8 cellular contexts compared by ENCODE assay signal in genomic region chr11:118930152-118930712, GRCh38. TPM values are rescaled to one million over a fixed set of nuclear protein-coding genes. Genes with fewer than 3 reads are reported as not detected.
A peak's percentile ranks its signal among the peaks of the same experiment; 100 is the strongest.
DNase-seq lines count a peak whose midpoint lies in the region; ATAC-seq, FAIRE-seq and TF ChIP-seq lines count a peak whose summit lies in the region.

No MANE protein-coding gene starts in this region.

- no peaks in the 10 kb centered on the region for H3K36me3 ChIP-seq in colonic mucosa

- peak; percentile 68 for ATAC-seq in left lobe of liver
- ATAC-seq in GM21723 (IDR thresholded peaks at IDR 0.05; ENCODE audit: unreplicated experiment): no peak

- H3K9ac ChIP-seq in colonic mucosa (ENCODE audit: low read depth in 2 of 2, low read length in 2 of 2): peak overlapping the region; percentile 70 to 91

- H3K4me3 ChIP-seq in colonic mucosa: peak overlapping the region; percentile 76

- intact Hi-C loops in colonic mucosa (cut with DNase I): loop anchor here (2.0 kb wide), 1 partner anchor 23 kb away; no protein-coding TSS in a partner anchor

- H3K9me3 ChIP-seq in colonic mucosa: no peaks in the 10 kb centered on the region

- DNase-seq in A172 (ENCODE audit: low spot score) (peak; percentile 56), GM19239 (ENCODE audit: insufficient read length, low spot score) (peak; percentile 67), NCI-H2227 treated with DMSO at 0.1 percent for 48 hours (lab: John Stamatoyannopoulos, UW) (peak; percentile 54), colonic mucosa (peak; percentile 98), left lobe of liver (ENCODE audit: low spot score) (peak; percentile 93)
- DNase-seq in activated CD4-positive, alpha-beta T cell treated with anti-CD3 and anti-CD28 coated beads for 24 hours (ENCODE audit: low read depth in 2 of 2): peak; percentile 81 to 85
- DNase-seq in stimulated activated CD4-positive, alpha-beta T cell treated with anti-CD3 and anti-CD28 coated beads, Interleukin-2, amount 100 ng/mL, for 24 hours: peak; percentile 89 to 91

- no peaks in the 10 kb centered on the region for H3K27me3 ChIP-seq in colonic mucosa

- peak overlapping the region; percentile 100 for H3K27ac ChIP-seq in colonic mucosa

- FAIRE-seq in GM19239 (lab: Jason Lieb, UNC): peak; percentile 76

- H3K4me1 ChIP-seq in colonic mucosa: peaks cover 4% of the 10 kb centered on the region

- TF ChIP-seq CTCF in colonic mucosa (IDR thresholded peaks at IDR 0.05): peak; percentile 97

RNA-seq across cellular contexts. Expression of gene BCL9L, which starts 4.5 kb away (rescaled TPM):
- 7.2 and 17.2 TPM in 2 replicates for total RNA-seq in A172 (2014; rRNA removed; shearing (Covaris generic))
- total RNA-seq in colonic mucosa: 10 to 100 TPM; 31.4 to 37.4 TPM
- total RNA-seq in left lobe of liver: 24.7 TPM

RNA-seq across cellular contexts. Expression of gene UPK2, which starts 25.9 kb away (rescaled TPM):
- not detected in 2 replicates for total RNA-seq in A172 (2014; rRNA removed; shearing (Covaris generic))
- not detected for total RNA-seq in colonic mucosa
- total RNA-seq in left lobe of liver: not detected

RNA-seq across cellular contexts. Expression of gene FOXR1, which starts 41.3 kb away (rescaled TPM):
- not detected in 2 replicates for total RNA-seq in A172 (2014; rRNA removed; shearing (Covaris generic))
- total RNA-seq in colonic mucosa (not detected), left lobe of liver (not detected)

RNA-seq across cellular contexts. Expression of gene CXCR5, which starts 46.5 kb away (rescaled TPM):
- 0.02 TPM in 1 of 2 replicates, not detected in the other for total RNA-seq in A172 (2014; rRNA removed; shearing (Covaris generic))
- total RNA-seq in colonic mucosa: under 1 TPM; 0.05 to 0.19 TPM
- total RNA-seq in left lobe of liver: 0.08 TPM
